ENCODE assay signal across 37 cellular contexts in the genomic region with DNA sequence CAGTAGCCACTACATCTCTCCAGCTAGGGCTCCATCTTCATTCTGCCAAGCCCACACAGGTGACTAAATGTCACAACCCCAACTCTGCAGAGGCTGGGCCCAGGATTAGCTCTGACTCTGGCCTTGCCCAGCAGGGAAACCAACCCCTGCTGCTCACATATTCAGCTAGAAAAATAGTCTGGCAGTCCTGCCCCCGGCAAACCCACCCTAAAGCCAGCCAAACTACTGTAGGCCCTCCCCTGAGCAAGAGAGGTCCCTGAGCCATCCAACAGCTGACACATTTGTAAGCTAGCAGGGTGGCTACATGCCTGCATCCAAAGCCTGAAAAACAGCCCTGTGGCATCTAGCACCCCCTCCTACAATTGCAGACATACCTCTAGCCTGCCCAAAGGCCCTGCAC. TPM values are rescaled to one million over a fixed set of nuclear protein-coding genes. Genes with fewer than 3 reads are reported as not detected.
"Had no signal": no experiment of that assay in that cellular context is flagged by ENCODE, and none has a peak within 500 bp of the region (broad histone marks: within the 10 kb centered on the region; RNA-seq: fewer than 3 reads in every experiment).

No MANE protein-coding gene starts in this region.

- ATAC-seq: naive thymus-derived CD4-positive, alpha-beta T cell; natural killer cell; pancreas; sciatic nerve; stimulated activated memory B cell treated with anti-CD40 and anti-IgM and Interleukin-4, amounts not matched to agents 10 μg/mL and 1 μg/mL and 100 μg/mL, for 72 hours had no signal

- H3K4me1 Mint-ChIP-seq: nephron had no signal

- H3K4me2 ChIP-seq: neural progenitor cell, smooth muscle cell had no signal

- H2AFZ ChIP-seq: neural progenitor cell had no signal

- H3K4me3 ChIP-seq: neural progenitor cell, pancreas, prostate gland, skin epidermis, smooth muscle cell, spleen, stomach, thoracic aorta, thyroid gland, tibial nerve, upper lobe of left lung, vagina had no signal

- H3K9me3 ChIP-seq: pancreas, prostate gland, thyroid gland, vagina had no signal

- H3K36me3 ChIP-seq: neural progenitor cell, neutrophil, pancreas, prostate gland, spleen, thoracic aorta, thyroid gland, upper lobe of left lung, vagina had no signal

- H3K4me3 Mint-ChIP-seq: naive thymus-derived CD4-positive, alpha-beta T cell; natural killer cell; nephron; neural progenitor cell; stimulated activated memory B cell treated with anti-CD40 and anti-IgM and Interleukin-4, amounts not matched to agents 10 μg/mL and 1 μg/mL and 100 μg/mL, for 72 hours had no signal

- H3K27ac ChIP-seq: neural progenitor cell, neutrophil, pancreas, prostate gland, skin epidermis, spleen, stomach, thoracic aorta, thyroid gland, tibial nerve, upper lobe of left lung, vagina had no signal

- H3K27ac Mint-ChIP-seq: naive thymus-derived CD4-positive, alpha-beta T cell; natural killer cell; nephron; neural progenitor cell; stimulated activated memory B cell treated with anti-CD40 and anti-IgM and Interleukin-4, amounts not matched to agents 10 μg/mL and 1 μg/mL and 100 μg/mL, for 72 hours had no signal

- H3K4me1 ChIP-seq: neural progenitor cell, pancreas, prostate gland, stomach, thyroid gland, tibial nerve, upper lobe of left lung, vagina had no signal

- DNase-seq: naive thymus-derived CD4-positive, alpha-beta T cell; natural killer cell; nucleus accumbens; pancreas; right cardiac atrium; spleen; stimulated activated CD4-positive, alpha-beta T cell treated with anti-CD3 and anti-CD28 coated beads, Interleukin-12 subunit alpha, Interleukin-12 subunit beta, amount 100 ng/mL, for 4 hours; stimulated activated CD4-positive, alpha-beta T cell treated with anti-CD3 and anti-CD28 coated beads, Interleukin-1b, Interleukin-23, amount 100 ng/mL, for 48 hours; stimulated activated CD4-positive, alpha-beta T cell treated with anti-CD3 and anti-CD28 coated beads, Interleukin-4, amount 100 ng/mL, for 1 hour; stimulated activated CD4-positive, alpha-beta T cell treated with anti-CD3 and anti-CD28 coated beads, Interleukin-4, amount 100 ng/mL, for 4 hours; stimulated activated CD8-positive, alpha-beta memory T cell treated with anti-CD3 and anti-CD28 coated beads, Interleukin-4, amount 100 ng/mL, for 48 hours; stimulated activated naive CD4-positive, alpha-beta T cell treated with Interleukin-2 at 50 U/mL for 16 hours; stomach; thyroid gland; trophoblast cell; upper lobe of left lung had no signal

- FAIRE-seq: pancreas, urothelium cell line had no signal

- H3K27me3 Mint-ChIP-seq: stimulated activated memory B cell treated with anti-CD40 and anti-IgM and Interleukin-4, amounts not matched to agents 10 μg/mL and 1 μg/mL and 100 μg/mL, for 72 hours had no signal

- H3K27me3 ChIP-seq: neural progenitor cell, neutrophil, pancreas, spleen, stomach, thyroid gland, tibial nerve, upper lobe of left lung, vagina had no signal

- H3K9ac ChIP-seq: neural progenitor cell had no signal

RNA-seq across cellular contexts. Expression of gene GARIN3, which starts 46.0 kb away (rescaled TPM):
- total RNA-seq: naive thymus-derived CD4-positive, alpha-beta T cell; natural killer cell; omental fat pad; osteocyte; pancreas; posterior vena cava; pulmonary artery endothelial cell; renal cortical epithelial cell; right cardiac atrium; sciatic nerve; smooth muscle cell; spleen; stomach; subcutaneous adipose tissue; temporal lobe; thoracic aorta; thyroid gland; tibial nerve; upper lobe of left lung; ureter; vagina had no signal
- polyA plus RNA-seq: neural cell, pancreas, right cardiac atrium, smooth muscle cell, spleen, stomach had no signal
